Comparison of ENCODE assay signal across 33 cellular contexts in the genomic region with DNA sequence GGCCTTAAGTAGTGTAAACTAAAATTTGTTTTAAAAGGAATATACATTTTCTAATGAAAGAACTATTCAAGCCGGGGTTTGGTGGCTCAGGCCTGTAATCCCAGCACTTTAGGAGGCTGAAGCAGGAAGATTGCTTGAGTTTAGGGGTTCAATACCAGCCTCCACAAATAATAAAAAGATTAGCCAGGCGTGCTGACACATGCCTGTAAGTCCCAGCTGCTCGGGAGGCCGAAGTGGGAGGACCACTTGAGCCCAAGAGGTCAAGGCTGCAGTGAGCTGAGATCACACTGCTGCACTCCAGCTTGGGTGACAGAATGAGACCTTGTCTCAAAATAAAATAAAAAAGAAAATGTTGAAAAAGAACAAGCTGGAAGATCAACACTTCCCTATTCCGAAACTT. TPM values are rescaled to one million over a fixed set of nuclear protein-coding genes. Genes with fewer than 3 reads are reported as not detected.
"Had no signal": no experiment of that assay in that cellular context is flagged by ENCODE, and none has a peak within 500 bp of the region (broad histone marks: within the 10 kb centered on the region; RNA-seq: fewer than 3 reads in every experiment).

No MANE protein-coding gene starts in this region.

- H3K27me3 ChIP-seq: ascending aorta, cardiac muscle cell, SJCRH30 had no signal

- H3K4me3 ChIP-seq: ascending aorta, cardiac muscle cell, SJCRH30, SK-N-MC had no signal

- H3K4me3 Mint-ChIP-seq: activated CD4-positive, alpha-beta T cell treated with anti-CD3 and anti-CD28 coated beads, Interleukin-2, amount 10 ng/mL, durations not matched to agents 24 days and 14 days; activated CD8-positive, alpha-beta T cell treated with anti-CD3 and anti-CD28 coated beads for 36 hours; activated naive CD8-positive, alpha-beta T cell treated with anti-CD3 and anti-CD28 coated beads for 36 hours; activated T-cell treated with anti-CD3 and anti-CD28 coated beads, Interleukin-2, amount 50 U/mL, for 72 hours; activated T-helper 17 cell treated with anti-CD3 and anti-CD28 coated beads, Interleukin-2, amount 50 U/mL, for 72 hours had no signal

- H3K27ac Mint-ChIP-seq: activated CD4-positive, alpha-beta T cell treated with anti-CD3 and anti-CD28 coated beads, Interleukin-2, amount 10 ng/mL, durations not matched to agents 24 days and 14 days; activated CD8-positive, alpha-beta T cell treated with anti-CD3 and anti-CD28 coated beads for 36 hours; activated naive CD8-positive, alpha-beta T cell treated with anti-CD3 and anti-CD28 coated beads for 36 hours; activated T-cell treated with anti-CD3 and anti-CD28 coated beads, Interleukin-2, amount 50 U/mL, for 72 hours; activated T-helper 17 cell treated with anti-CD3 and anti-CD28 coated beads, Interleukin-2, amount 50 U/mL, for 72 hours had no signal

- H3K9me3 ChIP-seq: ascending aorta, SJCRH30 had no signal

- H3K27me3 Mint-ChIP-seq: activated CD4-positive, alpha-beta T cell treated with anti-CD3 and anti-CD28 coated beads, Interleukin-2, amount 10 ng/mL, durations not matched to agents 24 days and 14 days; activated CD8-positive, alpha-beta T cell treated with anti-CD3 and anti-CD28 coated beads for 36 hours; activated naive CD8-positive, alpha-beta T cell treated with anti-CD3 and anti-CD28 coated beads for 36 hours; activated T-helper 17 cell treated with anti-CD3 and anti-CD28 coated beads, Interleukin-2, amount 50 U/mL, for 72 hours had no signal

- DNase-seq: activated CD4-positive, alpha-beta T cell treated with anti-CD3 and anti-CD28 coated beads, Interleukin-2, amount 10 ng/mL, durations not matched to agents 24 days and 14 days; activated CD4-positive, alpha-beta T cell treated with anti-CD3 and anti-CD28 coated beads, Interleukin-2, amount 50 U/mL, for 4 hours; activated CD8-positive, alpha-beta T cell treated with anti-CD3 and anti-CD28 coated beads for 36 hours; activated effector memory CD4-positive, alpha-beta T cell treated with anti-CD3 and anti-CD28 coated beads, Interleukin-2, amount 50 U/mL, for 16 hours; activated naive CD4-positive, alpha-beta T cell; activated naive CD4-positive, alpha-beta T cell treated with anti-CD3 and anti-CD28 coated beads, Interleukin-2, amount 50 U/mL, for 16 hours; activated naive CD8-positive, alpha-beta T cell treated with anti-CD3 and anti-CD28 coated beads for 36 hours; activated T-cell treated with anti-CD3 and anti-CD28 coated beads, Interleukin-2, amount 50 U/mL, for 1 hour; activated T-cell treated with anti-CD3 and anti-CD28 coated beads, Interleukin-2, amount 50 U/mL, for 72 hours; amygdala; Karpas-422; KBM-7; NCI-H1105; NCI-H1417 treated with DMSO at 0.1 percent for 48 hours; NCI-H187 treated with DMSO at 0.1 percent for 48 hours; NCI-H2081; NCI-H2171 treated with DMSO at 0.1 percent for 48 hours; NCI-H2227 treated with DMSO at 0.1 percent for 48 hours; NCI-H446 treated with DMSO at 0.1 percent for 48 hours; NCI-H524; NCI-H69; SHP77; SJCRH30; T1000; WERI-Rb-1 had no signal

- H3K9me3 Mint-ChIP-seq: activated CD4-positive, alpha-beta T cell treated with anti-CD3 and anti-CD28 coated beads, Interleukin-2, amount 10 ng/mL, durations not matched to agents 24 days and 14 days; activated CD8-positive, alpha-beta T cell treated with anti-CD3 and anti-CD28 coated beads for 36 hours; activated naive CD8-positive, alpha-beta T cell treated with anti-CD3 and anti-CD28 coated beads for 36 hours; activated T-cell treated with anti-CD3 and anti-CD28 coated beads, Interleukin-2, amount 50 U/mL, for 72 hours; activated T-helper 17 cell treated with anti-CD3 and anti-CD28 coated beads, Interleukin-2, amount 50 U/mL, for 72 hours had no signal

- H3K27ac ChIP-seq: ascending aorta, cardiac muscle cell, SJCRH30, SK-N-MC, WERI-Rb-1 had no signal

- H3K4me1 ChIP-seq: ascending aorta, SJCRH30 had no signal

- ATAC-seq: activated CD8-positive, alpha-beta T cell treated with anti-CD3 and anti-CD28 coated beads for 36 hours; activated T-cell treated with anti-CD3 and anti-CD28 coated beads, Interleukin-2, amount 50 U/mL, for 72 hours; activated T-helper 17 cell treated with anti-CD3 and anti-CD28 coated beads, Interleukin-2, amount 50 U/mL, for 72 hours; Panc1 had no signal

RNA-seq across cellular contexts. Expression of a gene that starts 40.1 kb away (rescaled TPM):
- total RNA-seq: activated T-helper 17 cell treated with anti-CD3 and anti-CD28 coated beads, Interleukin-2, amount 50 U/mL, for 72 hours; MCF 10A; SJCRH30; T-helper 1 cell treated with Interleukin-12 subunit alpha and Interleukin-12 subunit beta and Interleukin-4 antibody, amounts not matched to agents 30 ng/mL and 1 ng/mL, for 36 hours; T-helper 2 cell treated with Interferon-gamma antibody and Interleukin-4, amounts not matched to agents 100 ng/mL and 5 ng/mL, for 36 hours had no signal
